Comparison of ENCODE assay signal across 10 cellular contexts in the genomic region with DNA sequence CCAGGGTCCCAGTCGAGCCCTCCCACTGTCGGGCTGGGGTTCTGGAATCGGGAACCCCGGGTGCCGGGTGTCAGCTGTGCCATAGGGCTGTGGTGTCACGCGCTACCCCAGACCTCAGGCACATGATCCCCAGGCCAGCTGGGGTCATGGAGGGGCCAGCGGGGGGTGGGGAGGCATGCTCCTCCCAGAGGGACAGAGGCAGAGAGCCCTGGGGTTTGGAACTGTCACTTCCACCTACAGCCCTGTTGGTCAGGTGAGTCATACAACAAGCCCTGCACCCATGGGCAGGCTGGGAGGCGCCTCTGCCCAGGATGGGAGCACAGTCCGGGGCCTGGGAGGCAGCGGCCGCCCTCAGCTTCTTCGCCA.
DNase-seq lines count a peak whose midpoint lies in the region; ATAC-seq and TF ChIP-seq lines count a peak whose summit lies in the region.
"Had no signal": no experiment of that assay in that cellular context is flagged by ENCODE, and none has a peak within 500 bp of the region (broad histone marks: within the 10 kb centered on the region; RNA-seq: fewer than 3 reads in every experiment).

No MANE protein-coding gene starts in this region.

- no peak overlapping the region for H2AFZ ChIP-seq in hepatocyte

- H3K9me2 ChIP-seq in hepatocyte (replicated peaks; ENCODE audit: insufficient read depth) = no peaks in the 10 kb centered on the region

- H3K4me3 ChIP-seq in hepatocyte (no peak overlapping the region), thyroid gland (replicated peaks in 1 of 3) (no peak overlapping the region)

- H3K4me2 ChIP-seq in hepatocyte = peak overlapping the region; percentile 82

- peak; percentile 46 for DNase-seq in activated T-cell treated with anti-CD3 and anti-CD28 coated beads, Interleukin-2, amount 50 U/mL, for 24 hours
- no peak for DNase-seq in activated T-cell treated with anti-CD3 and anti-CD28 coated beads, Interleukin-2, amount 50 U/mL, for 4 hours
- DNase-seq in hepatocyte (ENCODE audit: low spot score) (peak; percentile 40), thyroid gland (no peak), NCI-H526 treated with DMSO at 0.1 percent for 48 hours (lab: John Stamatoyannopoulos, UW) (no peak)
- DNase-seq in effector CD4-positive, alpha-beta T cell = no peak

- no peaks in the 10 kb centered on the region for H3K27me3 ChIP-seq in hepatocyte
- no peaks in the 10 kb centered on the region for H3K27me3 ChIP-seq in thyroid gland

- TF ChIP-seq CTCF in VCaP (conservative IDR thresholded peaks at IDR 0.05) = no peak
- TF ChIP-seq CTCF in hepatocyte (IDR thresholded peaks at IDR 0.05; ENCODE audit: poor library complexity) = no peak
- TF ChIP-seq CTCF in thyroid gland (IDR thresholded peaks at IDR 0.05) = no peak

- WGBS in hepatocyte (ENCODE audit: low lambda C conversion rate, missing lambda C conversion rate) = 89% methylated on average over 12 of the region's 13 CpGs
- WGBS in thyroid gland, 2 donors = 91 to 95% methylated on average over 5 to 11 of the region's 13 CpGs

- ATAC-seq in activated T-cell treated with anti-CD3 and anti-CD28 coated beads, Interleukin-2, amount 50 U/mL, for 4 hours = no peak
- ATAC-seq in HG02970 (IDR thresholded peaks at IDR 0.05; ENCODE audit: low FRiP score, unreplicated experiment) = no peak

- no peaks in the 10 kb centered on the region for H3K9me3 ChIP-seq in hepatocyte (ENCODE audit: low read depth)
- H3K9me3 ChIP-seq in thyroid gland = no peaks in the 10 kb centered on the region

- H3K36me3 ChIP-seq in hepatocyte (replicated peaks; ENCODE audit: insufficient read depth, low read depth) = no peaks in the 10 kb centered on the region
- H3K36me3 ChIP-seq in thyroid gland = peaks cover 6 to 11% of the 10 kb centered on the region in 2 donors

- no peaks in the 10 kb centered on the region for H4K20me1 ChIP-seq in hepatocyte (ENCODE audit: insufficient read depth, poor library complexity, severe bottlenecking)

- no peak for TF ChIP-seq POLR2A in thyroid gland (IDR thresholded peaks at IDR 0.05)

- H3K27ac Mint-ChIP-seq in activated T-cell treated with anti-CD3 and anti-CD28 coated beads, Interleukin-2, amount 50 U/mL, for 24 hours = no peak overlapping the region
- H3K27ac Mint-ChIP-seq: CD8-positive, alpha-beta T cell had no signal

- H3K4me1 ChIP-seq in hepatocyte (ENCODE audit: insufficient read depth) = peaks cover 44% of the 10 kb centered on the region
- peaks cover 31 to 41% of the 10 kb centered on the region in 2 donors for H3K4me1 ChIP-seq in thyroid gland

- H3K36me3 Mint-ChIP-seq in activated T-cell treated with anti-CD3 and anti-CD28 coated beads, Interleukin-2, amount 50 U/mL, for 24 hours (ENCODE audit: low read depth) = no peaks in the 10 kb centered on the region
- no peaks in the 10 kb centered on the region for H3K36me3 Mint-ChIP-seq in activated T-cell treated with anti-CD3 and anti-CD28 coated beads, Interleukin-2, amount 50 U/mL, for 4 hours (ENCODE audit: insufficient read depth)
- H3K36me3 Mint-ChIP-seq: CD8-positive, alpha-beta T cell had no signal

- no peaks in the 10 kb centered on the region for H3K79me2 ChIP-seq in hepatocyte

- H3K27me3 Mint-ChIP-seq in activated T-cell treated with anti-CD3 and anti-CD28 coated beads, Interleukin-2, amount 50 U/mL, for 24 hours = peaks cover 7% of the 10 kb centered on the region
- peaks cover 2% of the 10 kb centered on the region for H3K27me3 Mint-ChIP-seq in activated T-cell treated with anti-CD3 and anti-CD28 coated beads, Interleukin-2, amount 50 U/mL, for 4 hours (ENCODE audit: low read depth)

- H3K27ac ChIP-seq in VCaP (peak overlapping the region; percentile 29), hepatocyte (peak overlapping the region; percentile 64), thyroid gland (peak overlapping the region in 2 of 3 donors; percentile 95 to 96)

- H3K9me3 Mint-ChIP-seq in activated T-cell treated with anti-CD3 and anti-CD28 coated beads, Interleukin-2, amount 50 U/mL, for 24 hours = no peaks in the 10 kb centered on the region
- H3K9me3 Mint-ChIP-seq in activated T-cell treated with anti-CD3 and anti-CD28 coated beads, Interleukin-2, amount 50 U/mL, for 4 hours = no peaks in the 10 kb centered on the region
- H3K9me3 Mint-ChIP-seq: CD8-positive, alpha-beta T cell; neural crest cell had no signal

- no peak overlapping the region for H3K4me3 Mint-ChIP-seq in activated T-cell treated with anti-CD3 and anti-CD28 coated beads, Interleukin-2, amount 50 U/mL, for 24 hours
- H3K4me3 Mint-ChIP-seq in activated T-cell treated with anti-CD3 and anti-CD28 coated beads, Interleukin-2, amount 50 U/mL, for 4 hours = no peak overlapping the region
- H3K4me3 Mint-ChIP-seq: CD8-positive, alpha-beta T cell; neural crest cell had no signal

- peaks cover 59% of the 10 kb centered on the region for H3K4me1 Mint-ChIP-seq in activated T-cell treated with anti-CD3 and anti-CD28 coated beads, Interleukin-2, amount 50 U/mL, for 24 hours (ENCODE audit: low read depth)
- peaks cover 42% of the 10 kb centered on the region for H3K4me1 Mint-ChIP-seq in activated T-cell treated with anti-CD3 and anti-CD28 coated beads, Interleukin-2, amount 50 U/mL, for 4 hours (ENCODE audit: low read depth)

- intact Hi-C loops in thyroid gland (cut with DNase I) = loop anchor here (2.0 kb wide), 1 partner anchor 109 kb away; no protein-coding TSS in a partner anchor

Comparison
In these comparisons a context has a peak if more than half of its experiments do, and no peak if none do; other contexts are left out.
1. DNase-seq: peak in activated T-cell treated with anti-CD3 and anti-CD28 coated beads, Interleukin-2, amount 50 U/mL, for 24 hours (single experiment) and hepatocyte (single experiment); none in activated T-cell treated with anti-CD3 and anti-CD28 coated beads, Interleukin-2, amount 50 U/mL, for 4 hours (single experiment), thyroid gland (0 of 2), effector CD4-positive, alpha-beta T cell (single experiment) and NCI-H526 treated with DMSO at 0.1 percent for 48 hours (single experiment).
2. H3K27ac ChIP-seq: peak in every context shown above with its lines; median percentile 96 in thyroid gland; 64 in hepatocyte; 29 in VCaP.